In genomic region chr20:56522311-56522710, GRCh38 we compare ENCODE assay signal across 4 cellular contexts.
TF ChIP-seq lines count a peak whose summit lies in the region.

No MANE protein-coding gene starts in this region.

TF ChIP-seq in SK-N-SH treated with all-trans-retinoic acid at 6 μM for 48 hours, 23 proteins besides CTCF, POLR2A, EP300 and RAD21 (continues in another document):
- TF ChIP-seq ISL1 (CRISPR knock-in tag; IDR thresholded peaks at IDR 0.05) (no peak), TSHZ2 (CRISPR knock-in tag; IDR thresholded peaks at IDR 0.05) (no peak), ESRRG (CRISPR knock-in tag; IDR thresholded peaks at IDR 0.05) (no peak)
- TF ChIP-seq, protein P1, sequence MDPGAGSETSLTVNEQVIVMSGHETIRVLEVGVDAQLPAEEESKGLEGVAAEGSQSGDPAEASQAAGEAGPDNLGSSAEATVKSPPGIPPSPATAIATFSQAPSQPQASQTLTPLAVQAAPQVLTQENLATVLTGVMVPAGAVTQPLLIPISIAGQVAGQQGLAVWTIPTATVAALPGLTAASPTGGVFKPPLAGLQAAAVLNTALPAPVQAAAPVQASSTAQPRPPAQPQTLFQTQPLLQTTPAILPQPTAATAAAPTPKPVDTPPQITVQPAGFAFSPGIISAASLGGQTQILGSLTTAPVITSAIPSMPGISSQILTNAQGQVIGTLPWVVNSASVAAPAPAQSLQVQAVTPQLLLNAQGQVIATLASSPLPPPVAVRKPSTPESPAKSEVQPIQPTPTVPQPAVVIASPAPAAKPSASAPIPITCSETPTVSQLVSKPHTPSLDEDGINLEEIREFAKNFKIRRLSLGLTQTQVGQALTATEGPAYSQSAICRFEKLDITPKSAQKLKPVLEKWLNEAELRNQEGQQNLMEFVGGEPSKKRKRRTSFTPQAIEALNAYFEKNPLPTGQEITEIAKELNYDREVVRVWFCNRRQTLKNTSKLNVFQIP (CRISPR knock-in tag; IDR thresholded peaks at IDR 0.05; ENCODE audit: borderline replicate concordance, low read depth), result no peak

TF ChIP-seq in SK-N-SH, 30 proteins besides CTCF, POLR2A, EP300 and RAD21:
- TF ChIP-seq JUND (IDR thresholded peaks at IDR 0.05) (no peak), TCF12 (IDR thresholded peaks at IDR 0.05) (no peak), MAX (IDR thresholded peaks at IDR 0.05; ENCODE audit: low read depth) (no peak), RXRA (IDR thresholded peaks at IDR 0.05; ENCODE audit: borderline replicate concordance, low read depth) (no peak)

TF ChIP-seq in GM12891, 5 proteins besides CTCF, POLR2A, EP300 and RAD21:
- TF ChIP-seq POLR2AphosphoS5 (IDR thresholded peaks at IDR 0.05; ENCODE audit: low read depth, low read length) (peak; percentile 18; the same call in 1 of the 2 replicates), SPI1 (IDR thresholded peaks at IDR 0.05; ENCODE audit: low read depth, low read length) (no peak)

TF ChIP-seq in GM12878, 131 proteins besides CTCF, POLR2A, EP300 and RAD21:
- no peak for TF ChIP-seq NFYA (IDR thresholded peaks at IDR 0.05; ENCODE audit: borderline replicate concordance, low read depth, low read length)
- no peak for TF ChIP-seq ZNF274 (IDR thresholded peaks at IDR 0.05; ENCODE audit: insufficient read depth, insufficient read length)
- no peak for TF ChIP-seq MEF2B (IDR thresholded peaks at IDR 0.05; ENCODE audit: partially characterized antibody, poor library complexity, severe bottlenecking)
- no peak for TF ChIP-seq IRF5 (IDR thresholded peaks at IDR 0.05; ENCODE audit: borderline replicate concordance)
- TF ChIP-seq ASH2L (IDR thresholded peaks at IDR 0.05; ENCODE audit: borderline replicate concordance, low read depth), result no peak
- TF ChIP-seq, protein P2, sequence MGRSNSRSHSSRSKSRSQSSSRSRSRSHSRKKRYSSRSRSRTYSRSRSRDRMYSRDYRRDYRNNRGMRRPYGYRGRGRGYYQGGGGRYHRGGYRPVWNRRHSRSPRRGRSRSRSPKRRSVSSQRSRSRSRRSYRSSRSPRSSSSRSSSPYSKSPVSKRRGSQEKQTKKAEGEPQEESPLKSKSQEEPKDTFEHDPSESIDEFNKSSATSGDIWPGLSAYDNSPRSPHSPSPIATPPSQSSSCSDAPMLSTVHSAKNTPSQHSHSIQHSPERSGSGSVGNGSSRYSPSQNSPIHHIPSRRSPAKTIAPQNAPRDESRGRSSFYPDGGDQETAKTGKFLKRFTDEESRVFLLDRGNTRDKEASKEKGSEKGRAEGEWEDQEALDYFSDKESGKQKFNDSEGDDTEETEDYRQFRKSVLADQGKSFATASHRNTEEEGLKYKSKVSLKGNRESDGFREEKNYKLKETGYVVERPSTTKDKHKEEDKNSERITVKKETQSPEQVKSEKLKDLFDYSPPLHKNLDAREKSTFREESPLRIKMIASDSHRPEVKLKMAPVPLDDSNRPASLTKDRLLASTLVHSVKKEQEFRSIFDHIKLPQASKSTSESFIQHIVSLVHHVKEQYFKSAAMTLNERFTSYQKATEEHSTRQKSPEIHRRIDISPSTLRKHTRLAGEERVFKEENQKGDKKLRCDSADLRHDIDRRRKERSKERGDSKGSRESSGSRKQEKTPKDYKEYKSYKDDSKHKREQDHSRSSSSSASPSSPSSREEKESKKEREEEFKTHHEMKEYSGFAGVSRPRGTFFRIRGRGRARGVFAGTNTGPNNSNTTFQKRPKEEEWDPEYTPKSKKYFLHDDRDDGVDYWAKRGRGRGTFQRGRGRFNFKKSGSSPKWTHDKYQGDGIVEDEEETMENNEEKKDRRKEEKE (IDR thresholded peaks at IDR 0.05), result no peak
- no peak for TF ChIP-seq SREBF2 (IDR thresholded peaks at IDR 0.05; ENCODE audit: low read length)
- TF ChIP-seq SRF (IDR thresholded peaks at IDR 0.05; ENCODE audit: low read depth in 2 of 2, low read length in 2 of 2), result no peak
- TF ChIP-seq SMAD1 (IDR thresholded peaks at IDR 0.05; ENCODE audit: low read depth, partially characterized antibody), result no peak
- no peak for TF ChIP-seq SMAD5 (IDR thresholded peaks at IDR 0.05; ENCODE audit: low read depth)
- TF ChIP-seq, protein P3, sequence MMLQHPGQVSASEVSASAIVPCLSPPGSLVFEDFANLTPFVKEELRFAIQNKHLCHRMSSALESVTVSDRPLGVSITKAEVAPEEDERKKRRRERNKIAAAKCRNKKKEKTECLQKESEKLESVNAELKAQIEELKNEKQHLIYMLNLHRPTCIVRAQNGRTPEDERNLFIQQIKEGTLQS (IDR thresholded peaks at IDR 0.05; ENCODE audit: borderline replicate concordance, extremely low read depth, low read depth, low read length), result no peak
- TF ChIP-seq GABPA (IDR thresholded peaks at IDR 0.05; ENCODE audit: low read depth), result no peak
- TF ChIP-seq SP1 (IDR thresholded peaks at IDR 0.05; ENCODE audit: low read depth, low read length), result no peak
- TF ChIP-seq PAX5 (IDR thresholded peaks at IDR 0.05; ENCODE audit: borderline replicate concordance, low read depth, low read length), result no peak
- TF ChIP-seq ZNF384 (IDR thresholded peaks at IDR 0.05; ENCODE audit: borderline replicate concordance, low read depth, low read length), result no peak
- no peak for TF ChIP-seq CREB1 (IDR thresholded peaks at IDR 0.05; ENCODE audit: low read depth)
TF ChIP-seq in GM12878: peak in this region for 0.
